Comparison of ENCODE assay signal across 34 cellular contexts in genomic region chr2:41543726-41544125, GRCh38.
"Had no signal": no experiment of that assay in that cellular context is flagged by ENCODE, and none has a peak within 500 bp of the region (broad histone marks: within the 10 kb centered on the region; RNA-seq: fewer than 3 reads in every experiment).

No MANE protein-coding gene starts in this region.

- FAIRE-seq: astrocyte, bronchial epithelial cell had no signal

- H3K9me3 ChIP-seq: adrenal gland, ascending aorta, body of pancreas, breast epithelium had no signal

- H3K27me3 ChIP-seq: adrenal gland, ascending aorta, body of pancreas, brain microvascular endothelial cell, breast epithelium, cardiac muscle cell had no signal

- H3K36me3 ChIP-seq: adrenal gland, ascending aorta, brain microvascular endothelial cell, breast epithelium, cardiac muscle cell had no signal

- ATAC-seq: activated naive CD4-positive, alpha-beta T cell treated with anti-CD3 and anti-CD28 coated beads, Interleukin-2, amount 50 U/mL, for 72 hours; activated naive CD8-positive, alpha-beta T cell treated with anti-CD3 and anti-CD28 coated beads, Interleukin-2, amount 50 U/mL, for 24 hours; activated T-cell treated with anti-CD3 and anti-CD28 coated beads, Interleukin-2, amount 50 U/mL, for 4 hours; activated T-cell treated with anti-CD3 and anti-CD28 coated beads, Interleukin-2, amount 50 U/mL, for 72 hours; activated T-helper 17 cell treated with anti-CD3 and anti-CD28 coated beads, Interleukin-2, amount 50 U/mL, for 72 hours; body of pancreas had no signal

- H3K4me3 ChIP-seq: adrenal gland, ascending aorta, body of pancreas, breast epithelium, cardiac muscle cell had no signal

- DNase-seq: activated effector memory CD4-positive, alpha-beta T cell treated with anti-CD3 and anti-CD28 coated beads, Interleukin-2, amount 50 U/mL, for 16 hours; activated effector memory CD4-positive, alpha-beta T cell treated with Interleukin-2 at 50 U/mL for 16 hours; activated gamma-delta T cell; activated gamma-delta T cell treated with Interleukin-2 at 50 U/mL for 16 hours; activated naive CD4-positive, alpha-beta T cell; activated naive CD4-positive, alpha-beta T cell treated with anti-CD3 and anti-CD28 coated beads for 36 hours; activated naive CD4-positive, alpha-beta T cell treated with anti-CD3 and anti-CD28 coated beads, Interleukin-2, amount 10 ng/mL, durations not matched to agents 7 days and 5 days; activated naive CD4-positive, alpha-beta T cell treated with anti-CD3 and anti-CD28 coated beads, Interleukin-2, amount 50 U/mL, for 16 hours; activated naive CD4-positive, alpha-beta T cell treated with Interleukin-2 at 50 U/mL for 16 hours; activated naive CD8-positive, alpha-beta T cell treated with anti-CD3 and anti-CD28 coated beads for 36 hours; activated naive CD8-positive, alpha-beta T cell treated with anti-CD3 and anti-CD28 coated beads, Interleukin-2, amount 10 ng/mL, durations not matched to agents 7 days and 5 days; activated naive CD8-positive, alpha-beta T cell treated with anti-CD3 and anti-CD28 coated beads, Interleukin-2, amount 50 U/mL, for 24 hours; activated T-cell treated with anti-CD3 and anti-CD28 coated beads, Interleukin-2, amount 50 U/mL, for 1 hour; activated T-cell treated with anti-CD3 and anti-CD28 coated beads, Interleukin-2, amount 50 U/mL, for 24 hours; activated T-cell treated with anti-CD3 and anti-CD28 coated beads, Interleukin-2, amount 50 U/mL, for 4 hours; activated T-cell treated with anti-CD3 and anti-CD28 coated beads, Interleukin-2, amount 50 U/mL, for 48 hours; activated T-cell treated with anti-CD3 and anti-CD28 coated beads, Interleukin-2, amount 50 U/mL, for 72 hours; adrenal gland; amniotic stem cell; amygdala; anterior cingulate cortex; aorta; body of pancreas; brain microvascular endothelial cell; caudate nucleus; central memory CD4-positive, alpha-beta T cell; cerebellar nuclear complex had no signal

- H3K4me1 ChIP-seq: adrenal gland, ascending aorta, body of pancreas, breast epithelium had no signal

- H3K27ac ChIP-seq: adrenal gland, ascending aorta, body of pancreas, brain microvascular endothelial cell, breast epithelium, cardiac muscle cell had no signal
